ENCODE assay signal across 8 cellular contexts in the genomic region with DNA sequence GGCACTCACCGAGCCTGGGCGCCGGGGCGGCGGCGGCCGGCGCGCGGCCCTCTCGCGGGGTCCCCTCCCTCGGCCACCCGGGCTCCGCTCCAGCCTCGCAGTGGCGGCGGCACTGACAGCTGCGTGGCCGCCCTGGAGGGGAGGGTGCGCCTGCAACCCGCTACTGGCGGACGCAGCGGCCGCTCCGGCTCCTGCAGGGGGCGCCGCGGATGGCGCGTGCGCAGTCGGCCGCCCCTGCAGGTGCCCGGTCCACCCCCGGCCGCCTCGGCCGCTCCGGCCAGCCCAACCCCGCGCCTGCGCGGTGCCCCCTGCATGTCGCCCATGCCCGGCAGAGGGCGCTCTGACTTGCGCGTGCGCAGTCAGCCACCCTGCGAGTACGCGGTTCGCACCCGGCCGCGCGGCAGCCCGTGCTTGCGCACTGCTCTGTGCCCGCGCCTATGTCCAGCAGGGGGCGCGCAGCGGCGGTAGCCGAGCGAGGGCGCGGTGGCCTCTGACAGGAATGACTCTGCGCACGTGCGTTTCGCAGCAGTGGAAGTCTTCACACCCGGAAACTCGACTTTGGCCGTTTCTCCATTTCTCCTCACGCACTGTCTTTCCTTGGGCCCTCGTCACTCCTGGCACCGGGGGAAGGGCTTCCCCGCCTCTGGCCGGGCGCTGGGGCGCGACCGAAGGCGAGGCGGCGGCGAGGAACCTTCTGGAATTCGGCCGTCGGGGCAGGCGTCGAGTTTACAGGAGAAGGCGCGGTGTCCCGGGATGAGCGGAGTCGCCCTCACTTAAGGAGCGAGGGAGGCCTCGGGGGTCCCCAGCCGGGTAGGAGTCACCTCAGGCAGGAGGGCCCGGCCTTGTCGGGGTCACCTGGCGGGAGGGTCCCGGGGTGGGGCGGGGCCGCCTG.
A peak's percentile ranks its signal among the peaks of the same experiment; 100 is the strongest.
DNase-seq lines count a peak whose midpoint lies in the region; ATAC-seq and TF ChIP-seq lines count a peak whose summit lies in the region.

TSS of gene ABCA3 (minus strand) at position 165 of the 892 bp plus-strand sequence. CDS start 14,262 bp downstream, outside the sequence.

- no peaks in the 10 kb centered on the region for H3K27me3 Mint-ChIP-seq in central memory CD8-positive, alpha-beta T cell

- H3K36me3 Mint-ChIP-seq in central memory CD8-positive, alpha-beta T cell (ENCODE audit: insufficient read depth): peaks cover 7% of the 10 kb centered on the region

- peak within 1 kb of the TSS; percentile 35 for H3K27ac Mint-ChIP-seq in central memory CD8-positive, alpha-beta T cell (ENCODE audit: low read depth)

- peak within 1 kb of the TSS; percentile 82 for H3K4me3 Mint-ChIP-seq in central memory CD8-positive, alpha-beta T cell

- peak; percentile 66 for TF ChIP-seq POLR2A in GM18951 (IDR thresholded peaks at IDR 0.05; ENCODE audit: extremely low read depth, insufficient read depth, insufficient read length)

- TF ChIP-seq CTCF in AG09319 (IDR thresholded peaks at IDR 0.05; ENCODE audit: low read depth, low read length): peak; percentile 71

- peak; percentile 68 for DNase-seq in AG09319 (ENCODE audit: extremely low read depth, low read depth)
- DNase-seq in NCI-H2227 treated with DMSO at 0.1 percent for 48 hours (lab: John Stamatoyannopoulos, UW): peak; percentile 93
- DNase-seq in activated CD4-positive, CD25-positive, alpha-beta regulatory T cell (lab: John Stamatoyannopoulos, UW): peak; percentile 87 to 95 (median 91)
- peak; percentile 90 to 95 for DNase-seq in central memory CD8-positive, alpha-beta T cell (ENCODE audit: low spot score in 2 of 2)
- peak; percentile 96 for DNase-seq in islet precursor cell
- DNase-seq in stimulated activated CD4-positive, alpha-beta T cell treated with anti-CD3 and anti-CD28 coated beads, Interleukin-12 subunit alpha, Interleukin-12 subunit beta, amount 100 ng/mL, for 48 hours (ENCODE audit: low read depth in 2 of 3, low spot score in 1 of 3): peak; percentile 93 to 97 (median 93)

- peaks cover 17% of the 10 kb centered on the region for H3K4me1 Mint-ChIP-seq in central memory CD8-positive, alpha-beta T cell

- in situ Hi-C loops in GM18951 (cut with MboI; ENCODE audit: low sequenced_read_pairs, unreplicated experiment): no loop called here

- ATAC-seq in HG03175 (IDR thresholded peaks at IDR 0.05; ENCODE audit: unreplicated experiment): peak; percentile 84
- ATAC-seq in central memory CD8-positive, alpha-beta T cell (replicated peaks; ENCODE audit: extremely low read depth, poor library complexity, severe bottlenecking): peak; percentile 94

- H3K9me3 Mint-ChIP-seq in central memory CD8-positive, alpha-beta T cell: no peaks in the 10 kb centered on the region

Comparison
In these comparisons a context has a peak if more than half of its experiments do, and no peak if none do; other contexts are left out.
1. Peak in every context shown above with its lines: DNase-seq and ATAC-seq.